8 cellular contexts compared by ENCODE assay signal in genomic region chr2:34096552-34097171, GRCh38.
DNase-seq lines count a peak whose midpoint lies in the region; ATAC-seq and TF ChIP-seq lines count a peak whose summit lies in the region.

No MANE protein-coding gene starts in this region.

- DNase-seq in AG08395 (ENCODE audit: low spot score) (peak; percentile 37), GM12865 (ENCODE audit: low read depth) (peak; percentile 59), NCI-H1694 treated with DMSO at 0.1 percent for 48 hours (lab: John Stamatoyannopoulos, UW) (peak; percentile 10), erythroblast (lab: John Stamatoyannopoulos, UW) (peak; percentile 36 to 69), uterus (peak in 1 of 2 donors; percentile 16)
- peak; percentile 14 to 27 for DNase-seq in activated CD4-positive, alpha-beta T cell treated with anti-CD3 and anti-CD28 coated beads for 4 hours
- DNase-seq in naive thymus-derived CD8-positive, alpha-beta T cell: peak in 6 of 10 donors; percentile 1 to 32 (median 18)

- H3K9me3 ChIP-seq in uterus: no peaks in the 10 kb centered on the region

- peaks cover 0 to 12% (median 2%) of the 10 kb centered on the region in 5 donors for H3K27me3 Mint-ChIP-seq in naive thymus-derived CD8-positive, alpha-beta T cell

- no peak overlapping the region for H3K4me3 Mint-ChIP-seq in naive thymus-derived CD8-positive, alpha-beta T cell

- H3K27me3 ChIP-seq in uterus: no peaks in the 10 kb centered on the region

- H3K9me3 Mint-ChIP-seq in naive thymus-derived CD8-positive, alpha-beta T cell: no peaks in the 10 kb centered on the region

- no peak overlapping the region for H3K27ac ChIP-seq in uterus

- TF ChIP-seq CTCF in GM12865 (IDR thresholded peaks at IDR 0.05; ENCODE audit: insufficient read depth, low read depth, low read length, missing control alignments) (peak; percentile 66), uterus (IDR thresholded peaks at IDR 0.05) (peak; percentile 41 to 63 (median 44))

- POLR2A ChIA-PET in naive thymus-derived CD8-positive, alpha-beta T cell (lab: Charles Lee): no interaction called here

- peak; percentile 83 for ATAC-seq in HG02642 (IDR thresholded peaks at IDR 0.05; ENCODE audit: poor library complexity, unreplicated experiment)
- no peak for ATAC-seq in naive thymus-derived CD8-positive, alpha-beta T cell

- H3K4me1 ChIP-seq in uterus: no peaks in the 10 kb centered on the region

- no peak overlapping the region for H3K4me3 ChIP-seq in GM12865 (ENCODE audit: low read depth, low read length)
- H3K4me3 ChIP-seq in uterus: no peak overlapping the region

- H3K36me3 ChIP-seq in uterus: no peaks in the 10 kb centered on the region

- intact Hi-C loops in uterus (cut with DNase I; ENCODE audit: low total_unique reads): no loop called here

- H3K4me1 Mint-ChIP-seq in naive thymus-derived CD8-positive, alpha-beta T cell: no peaks in the 10 kb centered on the region

- TF ChIP-seq POLR2A in erythroblast (IDR thresholded peaks at IDR 0.05; ENCODE audit: low read length) (no peak), uterus (IDR thresholded peaks at IDR 0.05) (no peak)

- H3K27ac Mint-ChIP-seq in naive thymus-derived CD8-positive, alpha-beta T cell: no peak overlapping the region

- H3K36me3 Mint-ChIP-seq in naive thymus-derived CD8-positive, alpha-beta T cell: no peaks in the 10 kb centered on the region
